ENCODE assay signal across 1 cellular context in genomic region chr4:151417164-151417571, GRCh38.
TF ChIP-seq lines count a peak whose summit lies in the region.

No MANE protein-coding gene starts in this region.

TF ChIP-seq in GM23338, 12 proteins besides CTCF, POLR2A, EP300 and RAD21 (continued from another document):
- TF ChIP-seq REST (IDR thresholded peaks at IDR 0.05; ENCODE audit: unreplicated experiment) = no peak
- TF ChIP-seq NANOG (IDR thresholded peaks at IDR 0.05; ENCODE audit: borderline replicate concordance) = no peak
- no peak for TF ChIP-seq EZH2phosphoT487 (IDR thresholded peaks at IDR 0.05; ENCODE audit: unreplicated experiment)
- TF ChIP-seq ZNF462 (CRISPR knock-in tag; IDR thresholded peaks at IDR 0.05) = no peak
- TF ChIP-seq JUNB (IDR thresholded peaks at IDR 0.05; ENCODE audit: unreplicated experiment) = no peak
- no peak for TF ChIP-seq ZNF331 (CRISPR knock-in tag; IDR thresholded peaks at IDR 0.05; ENCODE audit: low read depth)
